Comparison of ENCODE assay signal across 9 cellular contexts in the genomic region with DNA sequence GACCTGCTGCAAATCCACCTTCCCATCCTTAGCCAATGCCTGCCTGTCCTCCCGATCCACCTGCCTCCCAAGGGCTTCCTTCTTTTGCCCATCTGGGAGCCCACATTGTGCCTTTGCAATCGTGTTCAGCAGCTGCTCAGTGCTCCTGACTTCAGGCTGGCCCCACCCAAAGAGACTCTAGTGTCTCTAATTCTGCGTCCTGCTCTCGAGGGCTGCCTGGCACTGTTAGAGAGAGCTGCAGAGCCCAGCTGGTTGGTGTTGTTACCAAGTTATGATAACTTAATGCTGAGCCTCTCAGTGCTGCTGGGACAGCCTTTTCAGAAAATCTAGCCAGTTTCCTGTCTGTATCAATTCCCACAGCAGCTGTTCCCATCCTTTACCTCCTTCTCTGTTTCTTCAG.
DNase-seq lines count a peak whose midpoint lies in the region; ATAC-seq and TF ChIP-seq lines count a peak whose summit lies in the region.
"Had no signal": no experiment of that assay in that cellular context is flagged by ENCODE, and none has a peak within 500 bp of the region (broad histone marks: within the 10 kb centered on the region; RNA-seq: fewer than 3 reads in every experiment).

No MANE protein-coding gene starts in this region.

- no peak for TF ChIP-seq POLR2A in transverse colon (IDR thresholded peaks at IDR 0.05)

- no peak for ATAC-seq in activated CD8-positive, alpha-beta memory T cell treated with anti-CD3 and anti-CD28 coated beads, Interleukin-2, amount 10 ng/mL, durations not matched to agents 7 days and 5 days
- peak; percentile 57 to 70 for ATAC-seq in right cardiac atrium
- no peak for ATAC-seq in HG02678 (IDR thresholded peaks at IDR 0.05; ENCODE audit: unreplicated experiment)
- ATAC-seq in HG02642 (IDR thresholded peaks at IDR 0.05; ENCODE audit: poor library complexity, unreplicated experiment) = no peak

- peaks cover 60% of the 10 kb centered on the region for H3K4me1 Mint-ChIP-seq in activated CD8-positive, alpha-beta memory T cell treated with anti-CD3 and anti-CD28 coated beads, Interleukin-2, amount 10 ng/mL, durations not matched to agents 7 days and 5 days
- H3K4me1 Mint-ChIP-seq in activated T-helper 1 cell treated with anti-CD3 and anti-CD28 coated beads, Interleukin-12 subunit alpha, Interleukin-12 subunit beta, Interleukin-2, Interleukin-4 antibody, amounts not matched to agents 30 ng/mL and 10 ng/mL and 1 ng/mL, durations not matched to agents 14 hours and 24 hours and 36 hours (ENCODE audit: low read depth) = peaks cover 79% of the 10 kb centered on the region

- no peaks in the 10 kb centered on the region for H3K9me3 ChIP-seq in right cardiac atrium (ENCODE audit: control insufficient read depth, low read length)
- H3K9me3 ChIP-seq in transverse colon = no peaks in the 10 kb centered on the region

- in situ Hi-C loops in transverse colon (cut with MboI; ENCODE audit: low pct_ligation_motif_present in 1 of 4, low pct_unique_long_range_greater_than_20kb in 1 of 4, low sequenced_read_pairs in 3 of 4) = no loop called here

- intact Hi-C loops in activated T-helper 1 cell treated with anti-CD3 and anti-CD28 coated beads, Interleukin-12 subunit alpha, Interleukin-12 subunit beta, Interleukin-2, Interleukin-4 antibody, amounts not matched to agents 30 ng/mL and 10 ng/mL and 1 ng/mL, durations not matched to agents 14 hours and 24 hours and 36 hours (cut with micrococcal nuclease) = loop anchor here (5.0 kb wide), 1 partner anchor 37 kb away; no protein-coding TSS in a partner anchor
- intact Hi-C loops in right cardiac atrium (cut with DNase I) (loop anchor here in 1 of 4 donors (5.0 kb wide), 1 partner anchor 67 kb away; a partner anchor contains a TSS), transverse colon (cut with DNase I; ENCODE audit: low total_unique reads) (loop anchor here (10.0 kb wide), 1 partner anchor 65 kb away; a partner anchor contains a TSS)

- H3K27me3 ChIP-seq in right cardiac atrium (ENCODE audit: control insufficient read depth, insufficient read depth) = no peaks in the 10 kb centered on the region
- no peaks in the 10 kb centered on the region for H3K27me3 ChIP-seq in transverse colon

- H3K36me3 Mint-ChIP-seq in activated CD8-positive, alpha-beta memory T cell treated with anti-CD3 and anti-CD28 coated beads, Interleukin-2, amount 10 ng/mL, durations not matched to agents 7 days and 5 days = peaks cover 32% of the 10 kb centered on the region
- H3K36me3 Mint-ChIP-seq in activated T-helper 1 cell treated with anti-CD3 and anti-CD28 coated beads, Interleukin-12 subunit alpha, Interleukin-12 subunit beta, Interleukin-2, Interleukin-4 antibody, amounts not matched to agents 30 ng/mL and 10 ng/mL and 1 ng/mL, durations not matched to agents 14 hours and 24 hours and 36 hours (ENCODE audit: low read depth) = peaks cover 44% of the 10 kb centered on the region

- no peak for DNase-seq in activated CD8-positive, alpha-beta memory T cell treated with anti-CD3 and anti-CD28 coated beads, Interleukin-2, amount 10 ng/mL, durations not matched to agents 7 days and 5 days
- no peak for DNase-seq in activated CD8-positive, alpha-beta memory T cell treated with anti-CD3 and anti-CD28 coated beads, Interleukin-2, amount 50 U/mL, for 4 hours
- DNase-seq in activated T-helper 1 cell treated with anti-CD3 and anti-CD28 coated beads, Interleukin-12 subunit alpha, Interleukin-12 subunit beta, Interleukin-2, Interleukin-4 antibody, amounts not matched to agents 30 ng/mL and 10 ng/mL and 1 ng/mL, durations not matched to agents 14 hours and 24 hours and 36 hours (ENCODE audit: low spot score) = no peak
- DNase-seq in right cardiac atrium (peak in 1 of 3 donors; percentile 76), transverse colon (no peak), substantia nigra (lab: John Stamatoyannopoulos, UW) (no peak)
- DNase-seq: C1 segment of cervical spinal cord had no signal

- no peaks in the 10 kb centered on the region for H3K9me3 Mint-ChIP-seq in activated CD8-positive, alpha-beta memory T cell treated with anti-CD3 and anti-CD28 coated beads, Interleukin-2, amount 10 ng/mL, durations not matched to agents 7 days and 5 days (ENCODE audit: low read depth)
- peaks cover 3% of the 10 kb centered on the region for H3K9me3 Mint-ChIP-seq in activated T-helper 1 cell treated with anti-CD3 and anti-CD28 coated beads, Interleukin-12 subunit alpha, Interleukin-12 subunit beta, Interleukin-2, Interleukin-4 antibody, amounts not matched to agents 30 ng/mL and 10 ng/mL and 1 ng/mL, durations not matched to agents 14 hours and 24 hours and 36 hours

- TF ChIP-seq EP300 in transverse colon (IDR thresholded peaks at IDR 0.05; ENCODE audit: low read depth) = no peak

- 33% methylated on average over 4 of the region's 4 CpGs for WGBS in right cardiac atrium
- WGBS in transverse colon (ENCODE audit: low coverage in 1 of 2), 2 donors = 33 to 57% methylated on average over 3 to 4 of the region's 4 CpGs

- peak overlapping the region; percentile 38 for H3K27ac Mint-ChIP-seq in activated CD8-positive, alpha-beta memory T cell treated with anti-CD3 and anti-CD28 coated beads, Interleukin-2, amount 10 ng/mL, durations not matched to agents 7 days and 5 days
- H3K27ac Mint-ChIP-seq in activated T-helper 1 cell treated with anti-CD3 and anti-CD28 coated beads, Interleukin-12 subunit alpha, Interleukin-12 subunit beta, Interleukin-2, Interleukin-4 antibody, amounts not matched to agents 30 ng/mL and 10 ng/mL and 1 ng/mL, durations not matched to agents 14 hours and 24 hours and 36 hours = peak overlapping the region; percentile 94

- H3K4me3 Mint-ChIP-seq in activated CD8-positive, alpha-beta memory T cell treated with anti-CD3 and anti-CD28 coated beads, Interleukin-2, amount 10 ng/mL, durations not matched to agents 7 days and 5 days = no peak overlapping the region
- peak overlapping the region; percentile 61 for H3K4me3 Mint-ChIP-seq in activated T-helper 1 cell treated with anti-CD3 and anti-CD28 coated beads, Interleukin-12 subunit alpha, Interleukin-12 subunit beta, Interleukin-2, Interleukin-4 antibody, amounts not matched to agents 30 ng/mL and 10 ng/mL and 1 ng/mL, durations not matched to agents 14 hours and 24 hours and 36 hours

- no peak overlapping the region for H3K4me3 ChIP-seq in right cardiac atrium (ENCODE audit: low read length)
- no peak overlapping the region for H3K4me3 ChIP-seq in transverse colon

- no peak for TF ChIP-seq CTCF in transverse colon (IDR thresholded peaks at IDR 0.05)

- no peaks in the 10 kb centered on the region for H3K27me3 Mint-ChIP-seq in activated CD8-positive, alpha-beta memory T cell treated with anti-CD3 and anti-CD28 coated beads, Interleukin-2, amount 10 ng/mL, durations not matched to agents 7 days and 5 days
- H3K27me3 Mint-ChIP-seq in activated T-helper 1 cell treated with anti-CD3 and anti-CD28 coated beads, Interleukin-12 subunit alpha, Interleukin-12 subunit beta, Interleukin-2, Interleukin-4 antibody, amounts not matched to agents 30 ng/mL and 10 ng/mL and 1 ng/mL, durations not matched to agents 14 hours and 24 hours and 36 hours (ENCODE audit: insufficient read depth) = peaks cover 2% of the 10 kb centered on the region

- H3K27ac ChIP-seq in right cardiac atrium (ENCODE audit: low read length) = peak overlapping the region; percentile 88
- H3K27ac ChIP-seq in transverse colon = peak overlapping the region; percentile 38 to 70 (median 68)
- H3K27ac ChIP-seq in substantia nigra (ENCODE audit: low read depth, low read length, poor library complexity, severe bottlenecking) = no peak overlapping the region

- H3K4me1 ChIP-seq in right cardiac atrium (ENCODE audit: control insufficient read depth, insufficient read depth, low read length) (peaks cover 15% of the 10 kb centered on the region), transverse colon (peaks cover 10 to 30% (median 20%) of the 10 kb centered on the region in 4 donors)

- H3K36me3 ChIP-seq in transverse colon = peaks cover 0 to 3% (median 0%) of the 10 kb centered on the region in 4 donors

- CTCF ChIA-PET in activated CD8-positive, alpha-beta memory T cell treated with anti-CD3 and anti-CD28 coated beads, Interleukin-2, amount 10 ng/mL, durations not matched to agents 7 days and 5 days (lab: Charles Lee) = interaction anchor here (0.9 to 2.5 kb wide), 6 partner anchors 11 to 56 kb away, joined by 3 to 13 read pairs (median 3); no protein-coding TSS in a partner anchor

Comparison
In these comparisons a context has a peak if more than half of its experiments do, and no peak if none do; other contexts are left out.
1. ATAC-seq: peak in right cardiac atrium (2 of 2); none in activated CD8-positive, alpha-beta memory T cell treated with anti-CD3 and anti-CD28 coated beads, Interleukin-2, amount 10 ng/mL, durations not matched to agents 7 days and 5 days (single experiment), HG02678 (single experiment) and HG02642 (single experiment).